8 cellular contexts compared by ENCODE assay signal in genomic region chr22:19448076-19448607, GRCh38. TPM values are rescaled to one million over a fixed set of nuclear protein-coding genes. Genes with fewer than 3 reads are reported as not detected.
DNase-seq lines count a peak whose midpoint lies in the region; ATAC-seq and TF ChIP-seq lines count a peak whose summit lies in the region.

No MANE protein-coding gene starts in this region.

- no peaks in the 10 kb centered on the region for H3K27me3 Mint-ChIP-seq in Calu3 (ENCODE audit: unreplicated experiment)
- H3K27me3 Mint-ChIP-seq in stimulated activated naive CD8-positive, alpha-beta T cell treated with anti-CD3 and anti-CD28 coated beads, Interleukin-15, Interleukin-2, amounts not matched to agents 100 ng/mL and 50 ng/mL, for 24 hours = no peaks in the 10 kb centered on the region

- TF ChIP-seq CTCF in Calu3 (IDR thresholded peaks at IDR 0.05; ENCODE audit: unreplicated experiment) (no peak), Panc1 (IDR thresholded peaks at IDR 0.05) (no peak)

- ATAC-seq in GM19397 (IDR thresholded peaks at IDR 0.05; ENCODE audit: unreplicated experiment) (peak; percentile 33), Panc1 (peak; percentile 61)

- no peaks in the 10 kb centered on the region; the same call in none of the 2 replicates for H3K36me3 ChIP-seq in Panc1 (ENCODE audit: control insufficient read depth, insufficient read depth, low read length)

- peaks cover 16% of the 10 kb centered on the region; the same call in 1 of the 2 replicates for H3K4me1 ChIP-seq in Panc1 (ENCODE audit: control insufficient read depth, insufficient read depth, low read length)

- peak overlapping the region; percentile 84 for H3K4me3 Mint-ChIP-seq in Calu3 (ENCODE audit: low read depth, unreplicated experiment)
- H3K4me3 Mint-ChIP-seq in stimulated activated naive CD8-positive, alpha-beta T cell treated with anti-CD3 and anti-CD28 coated beads, Interleukin-15, Interleukin-2, amounts not matched to agents 100 ng/mL and 50 ng/mL, for 24 hours = peak overlapping the region; percentile 96

- BruUV-seq in Calu3 (replicated peaks; lab: Mats Ljungman, UMichigan) (TSS peak; percentile 45), Panc1 (replicated peaks; lab: Mats Ljungman, UMichigan) (no TSS peak)

- no peaks in the 10 kb centered on the region for H3K9me3 ChIP-seq in Panc1 (ENCODE audit: control insufficient read depth, insufficient read depth, low read depth, low read length)

- H3K9me3 Mint-ChIP-seq in Calu3 (ENCODE audit: low read depth, unreplicated experiment) = no peaks in the 10 kb centered on the region
- H3K9me3 Mint-ChIP-seq in stimulated activated naive CD8-positive, alpha-beta T cell treated with anti-CD3 and anti-CD28 coated beads, Interleukin-15, Interleukin-2, amounts not matched to agents 100 ng/mL and 50 ng/mL, for 24 hours = no peaks in the 10 kb centered on the region

- H3K4me1 Mint-ChIP-seq in Calu3 (ENCODE audit: low read depth, unreplicated experiment) = peaks cover 14% of the 10 kb centered on the region
- peaks cover 43% of the 10 kb centered on the region for H3K4me1 Mint-ChIP-seq in stimulated activated naive CD8-positive, alpha-beta T cell treated with anti-CD3 and anti-CD28 coated beads, Interleukin-15, Interleukin-2, amounts not matched to agents 100 ng/mL and 50 ng/mL, for 24 hours (ENCODE audit: low read depth)

- H3K27ac Mint-ChIP-seq in Calu3 (ENCODE audit: unreplicated experiment) = peak overlapping the region; percentile 58
- peak overlapping the region; percentile 85 for H3K27ac Mint-ChIP-seq in stimulated activated naive CD8-positive, alpha-beta T cell treated with anti-CD3 and anti-CD28 coated beads, Interleukin-15, Interleukin-2, amounts not matched to agents 100 ng/mL and 50 ng/mL, for 24 hours

- H3K27me3 ChIP-seq in Panc1 (ENCODE audit: control insufficient read depth, insufficient read depth, low read length) = no peaks in the 10 kb centered on the region

- POLR2A ChIA-PET in Panc1 (lab: Charles Lee) = interaction anchor here (0.6 kb wide), 1 partner anchor 36 kb away, joined by 3 read pairs; no protein-coding TSS in a partner anchor

- intact Hi-C loops in Calu3 (cut with micrococcal nuclease; ENCODE audit: unreplicated experiment) = no loop called here
- intact Hi-C loops in Panc1 (cut with micrococcal nuclease; ENCODE audit: unreplicated experiment) = no loop called here

- H3K4me3 ChIP-seq in Panc1 (ENCODE audit: low read depth in 2 of 2, low read length in 2 of 2) = peak overlapping the region; percentile 74 to 81

- H3K36me3 Mint-ChIP-seq in Calu3 (ENCODE audit: insufficient read depth, unreplicated experiment) = peaks cover 36% of the 10 kb centered on the region
- H3K36me3 Mint-ChIP-seq in stimulated activated naive CD8-positive, alpha-beta T cell treated with anti-CD3 and anti-CD28 coated beads, Interleukin-15, Interleukin-2, amounts not matched to agents 100 ng/mL and 50 ng/mL, for 24 hours (ENCODE audit: low read depth) = peaks cover 49% of the 10 kb centered on the region

- CTCF ChIA-PET in Calu3 (lab: Charles Lee) = interaction anchor here (0.6 kb wide), 1 partner anchor 135 kb away, joined by 3 read pairs; no protein-coding TSS in a partner anchor
- CTCF ChIA-PET in Panc1 (lab: Charles Lee) = no interaction called here

- peak overlapping the region; percentile 84 for H3K27ac ChIP-seq in Panc1 (ENCODE audit: low read length)

- DNase-seq in Calu3 = peak; percentile 19
- DNase-seq in HT1080 (ENCODE audit: low read depth) = peak; percentile 31
- DNase-seq in Panc1 (ENCODE audit: low read depth, low spot score) = no peak
- DNase-seq in cerebellum (ENCODE audit: low spot score) = peak; percentile 69
- DNase-seq in kidney tubule cell (ENCODE audit: low spot score) = peak; percentile 49
- no peak for DNase-seq in OCI-M2 (lab: John Stamatoyannopoulos, UW; ENCODE audit: unreplicated experiment)

- in situ Hi-C loops in Panc1 (cut with HindIII; ENCODE audit: low pct_unique_long_range_greater_than_20kb, low sequenced_read_pairs) = no loop called here

RNA-seq across cellular contexts. Expression of gene C22orf39, which starts 0.6 kb away (rescaled TPM):
- total RNA-seq in Calu3 (2022) (15.7 and 17.7 TPM in 2 replicates), Panc1 (2021; ENCODE audit: unreplicated experiment) (20.5 TPM), cerebellum (42.0 TPM)
- total RNA-seq in HT1080 (2014; rRNA removed; shearing (Covaris generic)) = 35.9 and 45.7 TPM in 2 replicates
- 34.6 and 39.9 TPM in 2 replicates for polyA plus RNA-seq in HT1080 (2015; cell fraction: cytosol; rRNA removed)
- 14.0 and 14.8 TPM in 2 replicates for polyA plus RNA-seq in HT1080 (2015; cell fraction: nucleus; rRNA removed)
- 25.8 TPM for polyA plus RNA-seq in Panc1 (2012; ENCODE audit: insufficient read length)

RNA-seq across cellular contexts. Expression of gene MRPL40, which starts 15.8 kb away (rescaled TPM):
- total RNA-seq in Calu3 (2022) (38.0 and 38.6 TPM in 2 replicates), Panc1 (2021; ENCODE audit: unreplicated experiment) (36.3 TPM), cerebellum (6.6 TPM)
- 47.3 and 63.5 TPM in 2 replicates for total RNA-seq in HT1080 (2014; rRNA removed; shearing (Covaris generic))
- polyA plus RNA-seq in HT1080 (2015; cell fraction: cytosol; rRNA removed) = 41.9 and 49.5 TPM in 2 replicates
- polyA plus RNA-seq in HT1080 (2015; cell fraction: nucleus; rRNA removed) = 21.3 and 24.9 TPM in 2 replicates
- 32.0 TPM for polyA plus RNA-seq in Panc1 (2012; ENCODE audit: insufficient read length)

RNA-seq across cellular contexts. Expression of gene HIRA, which starts 16.6 kb away (rescaled TPM):
- 32.0 and 36.4 TPM in 2 replicates for total RNA-seq in Calu3 (2022)
- 26.6 and 28.6 TPM in 2 replicates for total RNA-seq in HT1080 (2014; rRNA removed; shearing (Covaris generic))
- polyA plus RNA-seq in HT1080 (2015; cell fraction: cytosol; rRNA removed) = 29.9 and 30.2 TPM in 2 replicates
- polyA plus RNA-seq in HT1080 (2015; cell fraction: nucleus; rRNA removed) = 19.5 and 19.7 TPM in 2 replicates
- 23.8 TPM for total RNA-seq in Panc1 (2021; ENCODE audit: unreplicated experiment)
- 20.9 TPM for polyA plus RNA-seq in Panc1 (2012; ENCODE audit: insufficient read length)
- 19.7 TPM for total RNA-seq in cerebellum

RNA-seq across cellular contexts. Expression of gene UFD1, which starts 30.9 kb away (rescaled TPM):
- total RNA-seq in Calu3 (2022) (87.8 and 95.7 TPM in 2 replicates), Panc1 (2021; ENCODE audit: unreplicated experiment) (82.8 TPM), cerebellum (16.3 TPM)
- 94.0 and 115 TPM in 2 replicates for total RNA-seq in HT1080 (2014; rRNA removed; shearing (Covaris generic))
- 52.7 and 70.3 TPM in 2 replicates for polyA plus RNA-seq in HT1080 (2015; cell fraction: cytosol; rRNA removed)
- 61.7 and 63.6 TPM in 2 replicates for polyA plus RNA-seq in HT1080 (2015; cell fraction: nucleus; rRNA removed)
- 124 TPM for polyA plus RNA-seq in Panc1 (2012; ENCODE audit: insufficient read length)

RNA-seq across cellular contexts. Expression of gene CDC45, which starts 31.6 kb away (rescaled TPM):
- total RNA-seq in Calu3 (2022) = 45.0 and 52.8 TPM in 2 replicates
- 56.6 and 59.7 TPM in 2 replicates for total RNA-seq in HT1080 (2014; rRNA removed; shearing (Covaris generic))
- polyA plus RNA-seq in HT1080 (2015; cell fraction: cytosol; rRNA removed) = 39.8 and 46.2 TPM in 2 replicates
- polyA plus RNA-seq in HT1080 (2015; cell fraction: nucleus; rRNA removed) = 51.6 and 61.3 TPM in 2 replicates
- 26.1 TPM for total RNA-seq in Panc1 (2021; ENCODE audit: unreplicated experiment)
- polyA plus RNA-seq in Panc1 (2012; ENCODE audit: insufficient read length) = 16.0 TPM
- total RNA-seq in cerebellum = 7.4 TPM

Comparison
In these comparisons a context has a peak if more than half of its experiments do, and no peak if none do; other contexts are left out.
1. DNase-seq: peak in Calu3 (single experiment), HT1080 (single experiment), cerebellum (single experiment) and kidney tubule cell (single experiment); none in Panc1 (single experiment) and OCI-M2 (single experiment).